8 cellular contexts compared by ENCODE assay signal in genomic region chr19:7098701-7099596, GRCh38. TPM values are rescaled to one million over a fixed set of nuclear protein-coding genes. Genes with fewer than 3 reads are reported as not detected.
A peak's percentile ranks its signal among the peaks of the same experiment; 100 is the strongest.
DNase-seq lines count a peak whose midpoint lies in the region; FAIRE-seq and TF ChIP-seq lines count a peak whose summit lies in the region.

No MANE protein-coding gene starts in this region.

- TF ChIP-seq CTCF in neutrophil (IDR thresholded peaks at IDR 0.05) = peak; percentile 41

- H3K27me3 Mint-ChIP-seq in activated naive CD4-positive, alpha-beta T cell treated with anti-CD3 and anti-CD28 coated beads for 36 hours (ENCODE audit: low read depth) = no peaks in the 10 kb centered on the region

- no peak for FAIRE-seq in frontal cortex (lab: Jason Lieb, UNC)

- peaks cover 16% of the 10 kb centered on the region for H3K4me1 Mint-ChIP-seq in activated naive CD4-positive, alpha-beta T cell treated with anti-CD3 and anti-CD28 coated beads for 36 hours (ENCODE audit: low read depth)

- H3K9me3 ChIP-seq in neutrophil = peaks cover 9% of the 10 kb centered on the region
- H3K9me3 ChIP-seq in subcutaneous abdominal adipose tissue (ENCODE audit: control insufficient read depth in 5 of 5, low read length in 5 of 5) = peaks cover 0 to 22% (median 10%) of the 10 kb centered on the region in 5 donors

- H3K4me1 ChIP-seq in neutrophil (ENCODE audit: control insufficient read depth in 1 of 2, insufficient read depth in 1 of 2, low read depth in 1 of 2, low read length in 1 of 2) (peaks cover 6 to 7% of the 10 kb centered on the region in 2 experiments), subcutaneous abdominal adipose tissue (ENCODE audit: control insufficient read depth in 5 of 5, insufficient read depth in 5 of 5, low read length in 5 of 5) (peaks cover 0 to 13% (median 10%) of the 10 kb centered on the region in 5 donors)

- peak overlapping the region; percentile 77 to 89 for H3K4me3 ChIP-seq in neutrophil (ENCODE audit: low read depth in 1 of 2, low read length in 1 of 2)
- H3K4me3 ChIP-seq in subcutaneous abdominal adipose tissue (ENCODE audit: low read depth in 1 of 5, low read length in 5 of 5) = peak overlapping the region; percentile 62 to 84 (median 77)

- H3K27ac ChIP-seq in neutrophil (peak overlapping the region; percentile 82), subcutaneous abdominal adipose tissue (ENCODE audit: low read depth, low read length) (peak overlapping the region; percentile 88)

- POLR2A ChIA-PET in HEK293T (lab: Yijun Ruan, JAX) = interaction anchor here (0.6 to 1.5 kb wide), 38 partner anchors 10 to 599 kb away, joined by 3 to 31 read pairs (median 3); partner anchors contain the start of genes ARHGEF18, INSR, MCOLN1 and TRAPPC5

- CTCF ChIA-PET in HEK293T (lab: Yijun Ruan, JAX) = interaction anchor here (0.6 to 1.3 kb wide), 6 partner anchors 29 to 700 kb away, joined by 3 to 13 read pairs (median 5); no protein-coding TSS in a partner anchor
- CTCF ChIA-PET in activated naive CD4-positive, alpha-beta T cell treated with anti-CD3 and anti-CD28 coated beads for 36 hours (lab: Charles Lee) = interaction anchor here (0.6 to 1.8 kb wide), 5 partner anchors 240 to 469 kb away, joined by 3 to 11 read pairs (median 3); no protein-coding TSS in a partner anchor

- peaks cover 33% of the 10 kb centered on the region for H3K9me3 Mint-ChIP-seq in activated naive CD4-positive, alpha-beta T cell treated with anti-CD3 and anti-CD28 coated beads for 36 hours

- peaks cover 12% of the 10 kb centered on the region for H3K36me3 Mint-ChIP-seq in activated naive CD4-positive, alpha-beta T cell treated with anti-CD3 and anti-CD28 coated beads for 36 hours (ENCODE audit: low read depth)

- no peaks in the 10 kb centered on the region for H3K27me3 ChIP-seq in neutrophil
- H3K27me3 ChIP-seq in subcutaneous abdominal adipose tissue (ENCODE audit: control insufficient read depth in 5 of 5, insufficient read depth in 4 of 5, low read length in 5 of 5) = no peaks in the 10 kb centered on the region

- in situ Hi-C loops in SK-MEL-5 (cut with HindIII; ENCODE audit: low pct_unique_long_range_greater_than_20kb, low sequenced_read_pairs) = no loop called here

- peak overlapping the region; percentile 56 to 92 (median 87) for H3K9ac ChIP-seq in subcutaneous abdominal adipose tissue (ENCODE audit: low read length in 5 of 5)

- H3K36me3 ChIP-seq in neutrophil (no peaks in the 10 kb centered on the region), subcutaneous abdominal adipose tissue (ENCODE audit: control insufficient read depth in 5 of 5, insufficient read depth in 5 of 5, low read length in 5 of 5) (no peaks in the 10 kb centered on the region)

- intact Hi-C loops in activated naive CD4-positive, alpha-beta T cell treated with anti-CD3 and anti-CD28 coated beads for 36 hours (cut with micrococcal nuclease) = loop anchor here (1.0 kb wide), 1 partner anchor 30 kb away; the partner anchor contains the start of gene ZNF557

- H3K27ac Mint-ChIP-seq in activated naive CD4-positive, alpha-beta T cell treated with anti-CD3 and anti-CD28 coated beads for 36 hours = peak overlapping the region; percentile 90

- DNase-seq in GM04503 (ENCODE audit: low read depth) = peak; percentile 50
- peak; percentile 91 for DNase-seq in HEK293T (ENCODE audit: extremely low spot score)
- DNase-seq in MV-4-11 (lab: John Stamatoyannopoulos, UW) = peak; percentile 95
- DNase-seq in SK-MEL-5 (ENCODE audit: low read depth, low spot score) = peak; percentile 88
- DNase-seq in activated naive CD4-positive, alpha-beta T cell treated with anti-CD3 and anti-CD28 coated beads for 36 hours = peak; percentile 88
- DNase-seq in frontal cortex (ENCODE audit: low spot score in 2 of 2) = peak; percentile 74 to 88

- peak overlapping the region; percentile 94 for H3K4me3 Mint-ChIP-seq in activated naive CD4-positive, alpha-beta T cell treated with anti-CD3 and anti-CD28 coated beads for 36 hours

TF ChIP-seq in HEK293T, 16 proteins besides CTCF, POLR2A, EP300 and RAD21:
- TF ChIP-seq NFRKB (IDR thresholded peaks at IDR 0.05) (no peak), L3MBTL2 (conservative IDR thresholded peaks at IDR 0.05) (peak; percentile 88), FOXM1 (IDR thresholded peaks at IDR 0.05; ENCODE audit: borderline replicate concordance) (no peak), SP1 (IDR thresholded peaks at IDR 0.05) (no peak), HDGF (IDR thresholded peaks at IDR 0.05; ENCODE audit: borderline replicate concordance) (no peak), BHLHE40 (IDR thresholded peaks at IDR 0.05; ENCODE audit: borderline replicate concordance) (no peak), CTBP1 (IDR thresholded peaks at IDR 0.05; ENCODE audit: borderline replicate concordance) (no peak), FOXK2 (IDR thresholded peaks at IDR 0.05) (no peak), TARDBP (IDR thresholded peaks at IDR 0.05) (no peak), ZNF384 (IDR thresholded peaks at IDR 0.05) (no peak), LEF1 (IDR thresholded peaks at IDR 0.05; ENCODE audit: borderline replicate concordance) (no peak), PKNOX1 (IDR thresholded peaks at IDR 0.05) (peak; percentile 61), ARNT (IDR thresholded peaks at IDR 0.05) (no peak)

RNA-seq across cellular contexts. Expression of gene ZNF557, which starts 29.4 kb away (rescaled TPM):
- total RNA-seq in SK-MEL-5 (2014; rRNA removed; shearing (Covaris generic)) = 11.4 and 13.6 TPM in 2 replicates
- 3.6 and 4.0 TPM in 2 replicates for polyA plus RNA-seq in SK-MEL-5 (2015; cell fraction: cytosol; rRNA removed)
- 6.8 and 7.7 TPM in 2 replicates for polyA plus RNA-seq in SK-MEL-5 (2015; cell fraction: nucleus; rRNA removed)
- 1 to 10 TPM; 4.7 to 5.6 TPM for total RNA-seq in activated naive CD4-positive, alpha-beta T cell treated with anti-CD3 and anti-CD28 coated beads for 36 hours
- total RNA-seq in frontal cortex = 53.0 TPM

RNA-seq across cellular contexts. Expression of gene MBD3L3, which starts 40.5 kb away (rescaled TPM):
- not detected in 2 replicates for total RNA-seq in SK-MEL-5 (2014; rRNA removed; shearing (Covaris generic))
- not detected in 2 replicates for polyA plus RNA-seq in SK-MEL-5 (2015; cell fraction: cytosol; rRNA removed)
- not detected in 2 replicates for polyA plus RNA-seq in SK-MEL-5 (2015; cell fraction: nucleus; rRNA removed)
- total RNA-seq in activated naive CD4-positive, alpha-beta T cell treated with anti-CD3 and anti-CD28 coated beads for 36 hours = not detected
- not detected for total RNA-seq in frontal cortex

RNA-seq across cellular contexts. Expression of gene MBD3L2, which starts 49.8 kb away (rescaled TPM):
- total RNA-seq in SK-MEL-5 (2014; rRNA removed; shearing (Covaris generic)) = not detected in 2 replicates
- not detected in 2 replicates for polyA plus RNA-seq in SK-MEL-5 (2015; cell fraction: cytosol; rRNA removed)
- polyA plus RNA-seq in SK-MEL-5 (2015; cell fraction: nucleus; rRNA removed) = not detected in 2 replicates
- total RNA-seq in activated naive CD4-positive, alpha-beta T cell treated with anti-CD3 and anti-CD28 coated beads for 36 hours = not detected
- total RNA-seq in frontal cortex = not detected

RNA-seq across cellular contexts. Expression of gene MBD3L4, which starts 59.0 kb away (rescaled TPM):
- total RNA-seq in SK-MEL-5 (2014; rRNA removed; shearing (Covaris generic)) = not detected in 2 replicates
- polyA plus RNA-seq in SK-MEL-5 (2015; cell fraction: cytosol; rRNA removed) = not detected in 2 replicates
- not detected in 2 replicates for polyA plus RNA-seq in SK-MEL-5 (2015; cell fraction: nucleus; rRNA removed)
- total RNA-seq in activated naive CD4-positive, alpha-beta T cell treated with anti-CD3 and anti-CD28 coated beads for 36 hours = not detected
- not detected for total RNA-seq in frontal cortex

Comparison
In these comparisons a context has a peak if more than half of its experiments do, and no peak if none do; other contexts are left out.
1. Peak in every context shown above with its lines: DNase-seq, H3K4me3 ChIP-seq and H3K27ac ChIP-seq.